ENCODE assay signal across 11 cellular contexts in genomic region chr15:41804361-41804760, GRCh38. TPM values are rescaled to one million over a fixed set of nuclear protein-coding genes. Genes with fewer than 3 reads are reported as not detected.
DNase-seq lines count a peak whose midpoint lies in the region; ATAC-seq and TF ChIP-seq lines count a peak whose summit lies in the region.
"Had no signal": no experiment of that assay in that cellular context is flagged by ENCODE, and none has a peak within 500 bp of the region (broad histone marks: within the 10 kb centered on the region; RNA-seq: fewer than 3 reads in every experiment).

No MANE protein-coding gene starts in this region.

- TF ChIP-seq EP300 in esophagus muscularis mucosa (IDR thresholded peaks at IDR 0.05) (no peak), ovary (IDR thresholded peaks at IDR 0.05) (no peak)

- H4K91ac ChIP-seq in IMR-90 (ENCODE audit: insufficient read depth, low read depth, low read length), result no peak overlapping the region

- no peak overlapping the region for H2AK9ac ChIP-seq in IMR-90 (replicated peaks; ENCODE audit: low read depth, low read length, poor library complexity)

- 0 out of 2 replicates have a peak, but pooled peaks cover 3% of the 10 kb centered on the region for H4K20me1 ChIP-seq in IMR-90 (ENCODE audit: insufficient read depth, low read length)

- H2BK15ac ChIP-seq in IMR-90 (ENCODE audit: low read depth, low read length), result no peak overlapping the region

- no peak overlapping the region for H4K5ac ChIP-seq in IMR-90 (ENCODE audit: low read depth, low read length)

- H2BK20ac ChIP-seq in IMR-90 (ENCODE audit: low read depth, low read length), result no peak overlapping the region

- no peak overlapping the region for H2BK5ac ChIP-seq in IMR-90 (ENCODE audit: low read depth, low read length, poor library complexity, severe bottlenecking)

- CTCF ChIA-PET in IMR-90 (lab: Yijun Ruan, JAX), result no interaction called here

- no peak overlapping the region for H2AK5ac ChIP-seq in IMR-90 (ENCODE audit: low read depth, low read length)

- no CpG with 5 or more reads among the region's 2 CpGs for WGBS in IMR-90 (ENCODE audit: extremely low coverage in 2 of 2, insufficient read length in 1 of 2), 2 experiments
- WGBS in esophagus muscularis mucosa, result 58% methylated on average over 2 of the region's 2 CpGs
- 80 to 90% (median 88%) methylated on average over 2 of the region's 2 CpGs for WGBS in ovary, 3 donors

- no peak overlapping the region for H3K4me3 ChIP-seq in IMR-90 (ENCODE audit: insufficient read depth, low read depth, low read length)
- no peak overlapping the region for H3K4me3 ChIP-seq in RWPE2 (ENCODE audit: severe bottlenecking)
- no peak overlapping the region for H3K4me3 ChIP-seq in esophagus muscularis mucosa
- no peak overlapping the region for H3K4me3 ChIP-seq in ovary

- TF ChIP-seq CTCF in IMR-90 (conservative IDR thresholded peaks at IDR 0.05; ENCODE audit: low read depth, low read length) (no peak), RWPE2 (IDR thresholded peaks at IDR 0.05; ENCODE audit: poor library complexity, severe bottlenecking) (no peak), esophagus muscularis mucosa (IDR thresholded peaks at IDR 0.05) (no peak), ovary (IDR thresholded peaks at IDR 0.05) (no peak)

- no peak for TF ChIP-seq RAD21 in IMR-90 (IDR thresholded peaks at IDR 0.05; ENCODE audit: low read length)

- H3K4me2 ChIP-seq in IMR-90 (ENCODE audit: low read depth, low read length), result no peak overlapping the region

- H3K9me1 ChIP-seq in IMR-90 (ENCODE audit: insufficient read depth, low read length), result peaks cover 25% of the 10 kb centered on the region

- H3K4me1 ChIP-seq in IMR-90 (ENCODE audit: control insufficient read depth, insufficient read depth, low read length) (peaks cover 4% of the 10 kb centered on the region), RWPE2 (ENCODE audit: insufficient read depth, poor library complexity, severe bottlenecking) (peaks cover 62% of the 10 kb centered on the region), esophagus muscularis mucosa (peaks cover 21 to 68% (median 45%) of the 10 kb centered on the region in 4 donors), ovary (ENCODE audit: insufficient read depth) (no peaks in the 10 kb centered on the region)

- no peak overlapping the region for H3K14ac ChIP-seq in IMR-90 (replicated peaks; ENCODE audit: low read depth, low read length)

- no TSS peak for BruUV-seq in IMR-90 (replicated peaks; lab: Mats Ljungman, UMichigan)

- H3K4ac ChIP-seq in IMR-90 (ENCODE audit: low read depth, low read length), result no peak overlapping the region

- ATAC-seq in IMR-90 (ENCODE audit: low read depth) (no peak), RWPE2 (ENCODE audit: low read depth) (peak; percentile 70), sciatic nerve (peak; percentile 48)
- ATAC-seq: stimulated activated naive CD8-positive, alpha-beta T cell treated with anti-CD3 and anti-CD28 coated beads, Interleukin-15, amount 100 ng/mL, for 72 hours had no signal

- DNase-seq in IMR-90 (no peak), RWPE2 (ENCODE audit: low spot score) (peak; percentile 98), esophagus muscularis mucosa (ENCODE audit: extremely low spot score) (no peak), sciatic nerve (ENCODE audit: low spot score) (no peak), HT-29 (ENCODE audit: low spot score) (no peak), ovary (no peak), DMS114 treated with DMSO at 0.1 percent for 48 hours (lab: John Stamatoyannopoulos, UW; ENCODE audit: unreplicated experiment) (no peak)
- DNase-seq: effector CD8-positive, alpha-beta T cell; NCI-H446 treated with DMSO at 0.1 percent for 48 hours; stimulated activated CD4-positive, alpha-beta T cell treated with anti-CD3 and anti-CD28 coated beads, Interleukin-2, amount 100 ng/mL, for 48 hours; stimulated activated naive CD8-positive, alpha-beta T cell treated with anti-CD3 and anti-CD28 coated beads, Interleukin-15, amount 100 ng/mL, for 72 hours had no signal

- POLR2A ChIA-PET in IMR-90 (lab: Charles Lee; ENCODE audit: unreplicated experiment), result no interaction called here

- no peak overlapping the region for H3K27ac ChIP-seq in IMR-90 (ENCODE audit: insufficient read depth, low read length)
- peak overlapping the region; percentile 90 for H3K27ac ChIP-seq in RWPE2 (ENCODE audit: poor library complexity, severe bottlenecking)
- H3K27ac ChIP-seq in esophagus muscularis mucosa (replicated peaks in 1 of 4), result peak overlapping the region; percentile 77 to 87 (median 84)
- H3K27ac ChIP-seq in ovary, result no peak overlapping the region

- H3K36me3 ChIP-seq in IMR-90 (ENCODE audit: control insufficient read depth, insufficient read depth, low read length), result peaks cover 12% of the 10 kb centered on the region
- H3K36me3 ChIP-seq in RWPE2 (ENCODE audit: low read depth), result peaks cover 54% of the 10 kb centered on the region
- H3K36me3 ChIP-seq in esophagus muscularis mucosa, result peaks cover 0 to 21% (median 16%) of the 10 kb centered on the region in 4 donors
- no peaks in the 10 kb centered on the region for H3K36me3 ChIP-seq in ovary

- H3K79me1 ChIP-seq in IMR-90 (ENCODE audit: low read depth in 1 of 2, low read length in 2 of 2), result peaks cover 33 to 74% of the 10 kb centered on the region in 2 experiments

- no peak overlapping the region for H2AFZ ChIP-seq in IMR-90 (replicated peaks; ENCODE audit: low read length, poor library complexity)

- H2BK120ac ChIP-seq in IMR-90 (ENCODE audit: low read depth, low read length), result no peak overlapping the region

- H3K18ac ChIP-seq in IMR-90 (ENCODE audit: low read depth, low read length), result no peak overlapping the region

- H4K8ac ChIP-seq in IMR-90 (ENCODE audit: low read depth in 2 of 2, low read length in 2 of 2), result no peak overlapping the region

- H3K9ac ChIP-seq in IMR-90 (ENCODE audit: low read depth, low read length), result no peak overlapping the region

- in situ Hi-C loops in IMR-90 (cut with MboI; ENCODE audit: low sequenced_read_pairs), result no loop called here

- TF ChIP-seq POLR2A in IMR-90 (IDR thresholded peaks at IDR 0.05; ENCODE audit: low read depth, low read length) (no peak), esophagus muscularis mucosa (IDR thresholded peaks at IDR 0.05; ENCODE audit: low read depth) (no peak), ovary (IDR thresholded peaks at IDR 0.05) (no peak)

- H3K56ac ChIP-seq in IMR-90 (ENCODE audit: extremely low read depth, insufficient read depth, low read length), result no peak overlapping the region

- H3K9me3 ChIP-seq in IMR-90 (ENCODE audit: control insufficient read depth, insufficient read depth, low read length) (no peaks in the 10 kb centered on the region), RWPE2 (ENCODE audit: severe bottlenecking) (no peaks in the 10 kb centered on the region), esophagus muscularis mucosa (no peaks in the 10 kb centered on the region), ovary (no peaks in the 10 kb centered on the region)

- intact Hi-C loops in IMR-90 (cut with micrococcal nuclease), result no loop called here
- intact Hi-C loops in esophagus muscularis mucosa (cut with DNase I), result no loop called here
- intact Hi-C loops in sciatic nerve (cut with DNase I), result no loop called here
- intact Hi-C loops in ovary (cut with DNase I), result no loop called here

- dilution Hi-C loops in IMR-90 (cut with HindIII; ENCODE audit: low sequenced_read_pairs, unreplicated experiment), result no loop called here

- H3K27me3 ChIP-seq in IMR-90 (ENCODE audit: control insufficient read depth, insufficient read depth, low read length) (no peaks in the 10 kb centered on the region), RWPE2 (ENCODE audit: insufficient read depth, poor library complexity, severe bottlenecking) (no peaks in the 10 kb centered on the region), esophagus muscularis mucosa (no peaks in the 10 kb centered on the region), ovary (no peaks in the 10 kb centered on the region)

- 0 out of 2 replicates have a peak overlapping the region, but pooled peaks have one; percentile 4 for H3K23ac ChIP-seq in IMR-90 (ENCODE audit: low read depth, low read length)

TF ChIP-seq in IMR-90, 13 proteins besides CTCF, POLR2A, EP300 and RAD21 (continues in another document):
- TF ChIP-seq NFE2L2 (IDR thresholded peaks at IDR 0.05; ENCODE audit: low read depth, low read length) (no peak), BHLHE40 (IDR thresholded peaks at IDR 0.05; ENCODE audit: low read depth, low read length) (no peak), SMC3 (IDR thresholded peaks at IDR 0.05; ENCODE audit: low read depth, low read length) (no peak), CHD1 (IDR thresholded peaks at IDR 0.05; ENCODE audit: low read depth, low read length) (no peak)

RNA-seq across cellular contexts. Expression of gene JMJD7, which starts 23.5 kb away (rescaled TPM):
- total RNA-seq in IMR-90 (2012; rRNA removed) (3.6 and 5.0 TPM in 2 replicates), esophagus muscularis mucosa (1 to 10 TPM; 6.2 to 9.6 (median 7.5) TPM), sciatic nerve (18.5 TPM), ovary (10 to 100 TPM; 13.8 to 21.4 (median 15.6) TPM)
- polyA plus RNA-seq in IMR-90 (2012; rRNA removed) (6.3 and 8.1 TPM in 2 replicates), ovary (10 to 100 TPM in 1 of 2 donors, 1 to 10 TPM in 1; 3.0 to 11.4 TPM)
- polyA plus RNA-seq in IMR-90 (2012; cell fraction: cytosol; rRNA removed), result 7.9 and 8.2 TPM in 2 replicates
- polyA plus RNA-seq in IMR-90 (2012; cell fraction: nucleus; rRNA removed; ENCODE audit: low replicate concordance), result 12.6 and 22.4 TPM in 2 replicates
- total RNA-seq in HT-29 (2014; rRNA removed; shearing (Covaris generic)), result 14.1 and 16.2 TPM in 2 replicates

RNA-seq across cellular contexts. Expression of gene MAPKBP1, which starts 30.1 kb away (rescaled TPM):
- total RNA-seq in IMR-90 (2012; rRNA removed) (10.3 and 12.5 TPM in 2 replicates), esophagus muscularis mucosa (10 to 100 TPM; 18.2 to 54.6 (median 42.9) TPM), sciatic nerve (54.3 TPM), ovary (10 to 100 TPM; 18.4 to 46.9 (median 38.9) TPM)
- polyA plus RNA-seq in IMR-90 (2012; rRNA removed) (14.7 and 15.3 TPM in 2 replicates), ovary (10 to 100 TPM; 10.6 to 18.7 TPM)
- 4.8 and 6.1 TPM in 2 replicates for polyA plus RNA-seq in IMR-90 (2012; cell fraction: cytosol; rRNA removed)
- 40.6 and 67.6 TPM in 2 replicates for polyA plus RNA-seq in IMR-90 (2012; cell fraction: nucleus; rRNA removed; ENCODE audit: low replicate concordance)
- 13.1 and 15.4 TPM in 2 replicates for total RNA-seq in HT-29 (2014; rRNA removed; shearing (Covaris generic))

RNA-seq across cellular contexts. Expression of gene PLA2G4B, which starts 34.3 kb away (rescaled TPM):
- under 0.01 and 0.18 TPM in 2 replicates for total RNA-seq in IMR-90 (2012; rRNA removed)
- 3.1 and 5.8 TPM in 2 replicates for polyA plus RNA-seq in IMR-90 (2012; rRNA removed)
- polyA plus RNA-seq in IMR-90 (2012; cell fraction: cytosol; rRNA removed), result 0.90 and 1.6 TPM in 2 replicates
- polyA plus RNA-seq in IMR-90 (2012; cell fraction: nucleus; rRNA removed; ENCODE audit: low replicate concordance), result 31.6 and 69.2 TPM in 2 replicates
- 1 to 10 TPM in 3 of 4 donors, under 1 TPM in 1; 0.91 to 6.6 (median 2.5) TPM for total RNA-seq in esophagus muscularis mucosa
- 9.8 TPM for total RNA-seq in sciatic nerve
- 3.7 and 4.6 TPM in 2 replicates for total RNA-seq in HT-29 (2014; rRNA removed; shearing (Covaris generic))
- total RNA-seq in ovary, result 10 to 100 TPM in 4 of 7 donors, 1 to 10 TPM in 3; 4.8 to 17.5 (median 12.8) TPM
- polyA plus RNA-seq in ovary, result 10 to 100 TPM in 1 of 2 donors, 1 to 10 TPM in 1; 8.6 to 10.6 TPM

Comparison
In these comparisons a context has a peak if more than half of its experiments do, and no peak if none do; other contexts are left out.
1. H3K27ac ChIP-seq: peak in RWPE2 (single experiment) and esophagus muscularis mucosa (4 of 4); none in IMR-90 (single experiment) and ovary (0 of 2).